In the genomic region with DNA sequence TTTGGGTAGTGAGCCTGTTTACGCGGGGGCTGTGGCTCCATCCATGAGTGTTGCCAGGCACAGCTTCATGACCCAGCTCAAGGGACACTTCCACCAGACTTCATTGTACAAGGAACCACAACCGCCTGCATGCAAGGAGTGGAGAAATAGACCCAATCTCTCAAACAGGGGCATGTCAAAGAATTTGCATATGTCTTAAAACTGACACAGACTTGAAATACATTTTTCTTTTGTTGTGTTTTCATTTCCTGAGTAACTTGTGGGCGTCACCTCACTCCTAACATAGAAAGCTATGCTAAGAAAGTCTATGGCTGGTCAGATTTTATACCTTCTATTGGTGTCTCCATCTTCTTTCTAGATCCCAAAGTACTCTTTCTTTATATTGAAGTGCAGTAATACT, we compare ENCODE assay signal across 15 cellular contexts.
A peak's percentile ranks its signal among the peaks of the same experiment; 100 is the strongest.
DNase-seq lines count a peak whose midpoint lies in the region; ATAC-seq and TF ChIP-seq lines count a peak whose summit lies in the region.
"Had no signal": no experiment of that assay in that cellular context is flagged by ENCODE, and none has a peak within 500 bp of the region (broad histone marks: within the 10 kb centered on the region; RNA-seq: fewer than 3 reads in every experiment).

No MANE protein-coding gene starts in this region.

- no peak overlapping the region for H3K27ac ChIP-seq in trophoblast cell (ENCODE audit: low read depth, low read length)
- no peak overlapping the region for H3K27ac ChIP-seq in heart right ventricle
- H3K27ac ChIP-seq: KMS-11 had no signal

- no peaks in the 10 kb centered on the region for H3K9me3 ChIP-seq in trophoblast cell (ENCODE audit: insufficient read depth, low read depth, low read length)
- peaks cover 0 to 36% (median 4%) of the 10 kb centered on the region in 11 donors for H3K9me3 ChIP-seq in heart right ventricle
- H3K9me3 ChIP-seq: BE2C had no signal

- H3K4me2 ChIP-seq in trophoblast cell (ENCODE audit: low read length): no peak overlapping the region
- H3K4me2 ChIP-seq: GM23338, KMS-11 had no signal

- no peak overlapping the region for H4K91ac ChIP-seq in trophoblast cell (ENCODE audit: low read depth, low read length)

- no peak overlapping the region for H4K12ac ChIP-seq in trophoblast cell (ENCODE audit: low read depth, low read length)

- peak; percentile 55 for ATAC-seq in GM19351 (IDR thresholded peaks at IDR 0.05; ENCODE audit: unreplicated experiment)
- ATAC-seq in HG02885 (IDR thresholded peaks at IDR 0.05; ENCODE audit: poor library complexity, unreplicated experiment): peak; percentile 63
- no peak for ATAC-seq in heart right ventricle
- ATAC-seq in GM19324 (IDR thresholded peaks at IDR 0.05; ENCODE audit: low FRiP score, unreplicated experiment): no peak
- ATAC-seq: GM23338, HCT116 had no signal

- H2BK120ac ChIP-seq in trophoblast cell (ENCODE audit: insufficient read depth, low read length, poor library complexity): no peak overlapping the region

- no peaks in the 10 kb centered on the region for H3K79me2 ChIP-seq in trophoblast cell (ENCODE audit: control insufficient read depth, insufficient read depth, low read length, poor library complexity)

- H3K4me3 ChIP-seq in GM06990 (replicated peaks; ENCODE audit: low read depth, low read length) (no peak overlapping the region), trophoblast cell (ENCODE audit: low read depth, low read length) (peak overlapping the region; percentile 21), heart right ventricle (no peak overlapping the region)
- H3K4me3 ChIP-seq: GM23338 had no signal

- H3K23ac ChIP-seq in trophoblast cell (ENCODE audit: low read length): no peak overlapping the region

- intact Hi-C loops in heart right ventricle (cut with DNase I): no loop called here

- no peak overlapping the region for H3K4ac ChIP-seq in trophoblast cell (ENCODE audit: low read depth, low read length)

- no peak overlapping the region for H3K9ac ChIP-seq in trophoblast cell (ENCODE audit: low read length)
- H3K9ac ChIP-seq: KMS-11 had no signal

- no peak overlapping the region for H2BK12ac ChIP-seq in trophoblast cell (ENCODE audit: low read length)

- no CpG with 5 or more reads among the region's 4 CpGs for WGBS in trophoblast cell (ENCODE audit: extremely low coverage, insufficient coverage, insufficient read length)
- 84 to 85% methylated on average over 4 of the region's 4 CpGs for WGBS in heart right ventricle, 2 donors

- no peaks in the 10 kb centered on the region for H3K4me1 ChIP-seq in trophoblast cell (ENCODE audit: control insufficient read depth in 1 of 2, insufficient read depth in 2 of 2, low read length in 2 of 2)
- H3K4me1 ChIP-seq in heart right ventricle: no peaks in the 10 kb centered on the region
- H3K4me1 ChIP-seq: BE2C had no signal

- DNase-seq in GM06990 (ENCODE audit: extremely low read depth, insufficient read length) (peak; percentile 30), trophoblast cell (no peak), heart right ventricle (no peak), AG08395 (ENCODE audit: low spot score) (no peak)
- DNase-seq: BE2C; Calu3; CD4-positive, alpha-beta memory T cell; DMS79 treated with DMSO at 0.1 percent for 48 hours; HFFc6 had no signal

- TF ChIP-seq CTCF in GM06990 (IDR thresholded peaks at IDR 0.05; ENCODE audit: insufficient read depth, low read length, poor library complexity, severe bottlenecking) (no peak), heart right ventricle (IDR thresholded peaks at IDR 0.05) (no peak)

- no peak overlapping the region for H2AFZ ChIP-seq in trophoblast cell (ENCODE audit: insufficient read depth, low read length, poor library complexity)
- H2AFZ ChIP-seq: GM23338 had no signal

- no peaks in the 10 kb centered on the region for H3K36me3 ChIP-seq in GM06990 (ENCODE audit: control insufficient read depth, insufficient read depth, low read length)
- no peaks in the 10 kb centered on the region for H3K36me3 ChIP-seq in trophoblast cell (ENCODE audit: control insufficient read depth in 1 of 2, insufficient read depth in 2 of 2, low read length in 2 of 2)
- no peaks in the 10 kb centered on the region for H3K36me3 ChIP-seq in heart right ventricle
- H3K36me3 ChIP-seq: BE2C had no signal

- H3K18ac ChIP-seq in trophoblast cell (ENCODE audit: low read length): no peak overlapping the region

- no peak overlapping the region for H3K14ac ChIP-seq in trophoblast cell (ENCODE audit: low read length)

- H4K8ac ChIP-seq in trophoblast cell (ENCODE audit: low read depth, low read length): no peak overlapping the region

- no peak overlapping the region for H2AK5ac ChIP-seq in trophoblast cell (ENCODE audit: low read length)

- H2BK5ac ChIP-seq in trophoblast cell (ENCODE audit: low read depth, low read length, poor library complexity): no peak overlapping the region

- H3K79me1 ChIP-seq in trophoblast cell (ENCODE audit: low read length): no peaks in the 10 kb centered on the region

- no peaks in the 10 kb centered on the region for H3K27me3 ChIP-seq in GM06990 (replicated peaks; ENCODE audit: control insufficient read depth, insufficient read depth, low read length)
- H3K27me3 ChIP-seq in trophoblast cell (ENCODE audit: insufficient read depth, low read length): no peaks in the 10 kb centered on the region
- H3K27me3 ChIP-seq in heart right ventricle: peaks cover 0 to 19% (median 8%) of the 10 kb centered on the region in 7 donors

Comparison
In these comparisons a context has a peak if more than half of its experiments do, and no peak if none do; other contexts are left out.
1. ATAC-seq: peak in GM19351 (single experiment) and HG02885 (single experiment); none in heart right ventricle (0 of 8) and GM19324 (single experiment).